Comparison of ENCODE assay signal across 18 cellular contexts in genomic region chr4:145315828-145316227, GRCh38.
"Had no signal": no experiment of that assay in that cellular context is flagged by ENCODE, and none has a peak within 500 bp of the region (broad histone marks: within the 10 kb centered on the region; RNA-seq: fewer than 3 reads in every experiment).

No MANE protein-coding gene starts in this region.

- H3K4me1 Mint-ChIP-seq: activated naive CD8-positive, alpha-beta T cell treated with anti-CD3 and anti-CD28 coated beads, Interleukin-2, amount 10 ng/mL, durations not matched to agents 7 days and 5 days; natural killer cell; stimulated activated memory B cell treated with anti-CD40 and anti-IgM and Interleukin-4, amounts not matched to agents 10 μg/mL and 1 μg/mL and 100 μg/mL, for 72 hours had no signal

- H3K27me3 ChIP-seq: neutrophil, thyroid gland had no signal

- H3K9me3 Mint-ChIP-seq: activated naive CD8-positive, alpha-beta T cell treated with anti-CD3 and anti-CD28 coated beads, Interleukin-2, amount 10 ng/mL, durations not matched to agents 7 days and 5 days; natural killer cell; stimulated activated memory B cell treated with anti-CD40 and anti-IgM and Interleukin-4, amounts not matched to agents 10 μg/mL and 1 μg/mL and 100 μg/mL, for 72 hours had no signal

- H3K27ac ChIP-seq: neutrophil, parathyroid adenoma, thyroid gland had no signal

- H3K27ac Mint-ChIP-seq: activated naive CD8-positive, alpha-beta T cell treated with anti-CD3 and anti-CD28 coated beads, Interleukin-2, amount 10 ng/mL, durations not matched to agents 7 days and 5 days; natural killer cell; stimulated activated memory B cell treated with anti-CD40 and anti-IgM and Interleukin-4, amounts not matched to agents 10 μg/mL and 1 μg/mL and 100 μg/mL, for 72 hours had no signal

- H3K4me3 ChIP-seq: thyroid gland had no signal

- H3K4me1 ChIP-seq: parathyroid adenoma, thyroid gland had no signal

- H3K4me3 Mint-ChIP-seq: activated naive CD8-positive, alpha-beta T cell treated with anti-CD3 and anti-CD28 coated beads, Interleukin-2, amount 10 ng/mL, durations not matched to agents 7 days and 5 days; natural killer cell; stimulated activated memory B cell treated with anti-CD40 and anti-IgM and Interleukin-4, amounts not matched to agents 10 μg/mL and 1 μg/mL and 100 μg/mL, for 72 hours had no signal

- H3K9me3 ChIP-seq: neutrophil, thyroid gland had no signal

- H3K36me3 Mint-ChIP-seq: activated naive CD8-positive, alpha-beta T cell treated with anti-CD3 and anti-CD28 coated beads, Interleukin-2, amount 10 ng/mL, durations not matched to agents 7 days and 5 days; natural killer cell; stimulated activated memory B cell treated with anti-CD40 and anti-IgM and Interleukin-4, amounts not matched to agents 10 μg/mL and 1 μg/mL and 100 μg/mL, for 72 hours had no signal

- DNase-seq: activated naive CD4-positive, alpha-beta T cell; activated naive CD8-positive, alpha-beta T cell treated with anti-CD3 and anti-CD28 coated beads, Interleukin-2, amount 10 ng/mL, durations not matched to agents 7 days and 5 days; activated T-cell treated with anti-CD3 and anti-CD28 coated beads for 4 hours; anterior cingulate cortex; cortex of kidney; effector CD8-positive, alpha-beta T cell; glutamatergic neuron; kidney glomerular epithelial cell; left ventricle myocardium superior; mesenchymal stem cell; natural killer cell; retina; T1000; thyroid gland had no signal

- ATAC-seq: activated CD4-positive, CD25-positive, alpha-beta regulatory T cell treated with anti-CD3 and anti-CD28 coated beads, Interleukin-2, amount 50 U/mL, for 24 hours; left ventricle myocardium superior; natural killer cell; stimulated activated memory B cell treated with anti-CD40 and anti-IgM and Interleukin-4, amounts not matched to agents 10 μg/mL and 1 μg/mL and 100 μg/mL, for 72 hours had no signal

- H3K36me3 ChIP-seq: neutrophil, thyroid gland had no signal
